1 cellular context compared by ENCODE assay signal in the genomic region with DNA sequence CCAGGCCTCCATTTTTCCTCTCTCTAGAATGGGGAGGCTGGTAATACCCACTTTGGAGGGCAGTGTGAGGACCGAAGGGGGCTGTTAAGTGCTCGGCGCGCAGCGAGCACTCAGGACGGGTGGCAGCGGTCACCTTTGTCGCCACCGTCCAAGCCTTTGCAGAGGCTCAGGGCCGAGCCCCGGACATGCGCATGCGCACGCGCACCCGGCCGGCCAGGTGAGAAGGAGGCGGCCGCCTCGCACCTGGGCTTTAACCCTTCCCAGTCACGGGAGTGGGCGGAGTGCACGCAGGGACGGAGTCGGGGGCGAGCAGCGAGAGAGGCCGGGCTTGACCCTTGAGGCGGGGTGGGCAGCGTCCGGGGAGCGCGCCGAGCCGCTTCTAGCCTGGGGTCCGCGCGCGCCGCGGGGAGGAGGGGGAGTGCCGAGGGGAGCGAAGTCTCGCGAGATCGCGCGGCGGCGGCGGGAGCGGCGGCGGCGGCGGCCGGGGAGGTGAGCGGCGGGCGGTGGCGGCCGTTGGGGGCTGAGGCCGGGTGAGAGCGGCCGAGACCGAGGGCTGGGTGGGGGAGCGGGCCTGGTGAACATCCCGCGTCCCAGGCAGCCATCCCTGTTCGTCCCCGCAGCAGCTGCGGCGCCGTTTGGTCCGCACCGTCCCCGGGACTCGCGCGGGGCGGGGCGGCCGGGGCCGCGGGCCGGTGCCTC.
TF ChIP-seq lines count a peak whose summit lies in the region.

MRTFB (plus strand) TSS at position 443 of the 699 bp plus-strand sequence. CDS start 69,288 bp downstream, outside the sequence.

TF ChIP-seq in GM12878, 131 proteins besides CTCF, POLR2A, EP300 and RAD21 (continued from another document):
- TF ChIP-seq, protein P1, sequence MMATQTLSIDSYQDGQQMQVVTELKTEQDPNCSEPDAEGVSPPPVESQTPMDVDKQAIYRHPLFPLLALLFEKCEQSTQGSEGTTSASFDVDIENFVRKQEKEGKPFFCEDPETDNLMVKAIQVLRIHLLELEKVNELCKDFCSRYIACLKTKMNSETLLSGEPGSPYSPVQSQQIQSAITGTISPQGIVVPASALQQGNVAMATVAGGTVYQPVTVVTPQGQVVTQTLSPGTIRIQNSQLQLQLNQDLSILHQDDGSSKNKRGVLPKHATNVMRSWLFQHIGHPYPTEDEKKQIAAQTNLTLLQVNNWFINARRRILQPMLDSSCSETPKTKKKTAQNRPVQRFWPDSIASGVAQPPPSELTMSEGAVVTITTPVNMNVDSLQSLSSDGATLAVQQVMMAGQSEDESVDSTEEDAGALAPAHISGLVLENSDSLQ (IDR thresholded peaks at IDR 0.05), result 0 out of 2 replicates have a peak, but pooled peaks have one; percentile 12
- TF ChIP-seq CBX5 (IDR thresholded peaks at IDR 0.05; ENCODE audit: low read depth) (no peak), NRF1 (conservative IDR thresholded peaks at IDR 0.05; ENCODE audit: low read depth, low read length) (peak; percentile 79), SREBF1 (IDR thresholded peaks at IDR 0.05; ENCODE audit: low read length) (no peak), HDAC2 (IDR thresholded peaks at IDR 0.05) (no peak), CREB1 (IDR thresholded peaks at IDR 0.05; ENCODE audit: low read depth) (no peak), JUNB (IDR thresholded peaks at IDR 0.05) (no peak), NKRF (conservative IDR thresholded peaks at IDR 0.05) (no peak), SKIL (IDR thresholded peaks at IDR 0.05; ENCODE audit: low read depth, poor library complexity, severe bottlenecking) (no peak), BHLHE40 (IDR thresholded peaks at IDR 0.05; ENCODE audit: borderline replicate concordance in 1 of 2, low read depth in 2 of 2, low read length in 1 of 2) (peak; percentile 79 to 96; a peak in 3 of 4 replicates), RB1 (IDR thresholded peaks at IDR 0.05; ENCODE audit: borderline replicate concordance) (peak; percentile 90; the same call in 1 of the 2 replicates), E4F1 (IDR thresholded peaks at IDR 0.05; ENCODE audit: borderline replicate concordance, partially characterized antibody) (no peak), TARDBP (IDR thresholded peaks at IDR 0.05; ENCODE audit: borderline replicate concordance) (no peak), ZSCAN29 (IDR thresholded peaks at IDR 0.05) (no peak), WRNIP1 (IDR thresholded peaks at IDR 0.05; ENCODE audit: borderline replicate concordance, low read depth, low read length) (no peak), SMAD1 (IDR thresholded peaks at IDR 0.05; ENCODE audit: low read depth, partially characterized antibody) (no peak), GATAD2B (conservative IDR thresholded peaks at IDR 0.05; ENCODE audit: low read depth) (peak; percentile 65; the same call in 1 of the 2 replicates), TCF3 (IDR thresholded peaks at IDR 0.05; ENCODE audit: borderline replicate concordance, insufficient read depth, low read depth, low read length) (0 out of 2 replicates have a peak, but pooled peaks have one; percentile 65), SMARCA5 (IDR thresholded peaks at IDR 0.05) (0 out of 2 replicates have a peak, but pooled peaks have one; percentile 69), NFXL1 (IDR thresholded peaks at IDR 0.05; ENCODE audit: borderline replicate concordance) (peak; percentile 70; the same call in 1 of the 2 replicates), HCFC1 (IDR thresholded peaks at IDR 0.05; ENCODE audit: low read length) (peak; percentile 19; the same call in 1 of the 2 replicates)
